Comparison of ENCODE assay signal across 1 cellular context in genomic region chr7:1060315-1061080, GRCh38.
TF ChIP-seq lines count a peak whose summit lies in the region.

No MANE protein-coding gene starts in this region.

TF ChIP-seq in GM12878, 131 proteins besides CTCF, POLR2A, EP300 and RAD21 (continued from another document and continues in another):
- TF ChIP-seq CUX1 (IDR thresholded peaks at IDR 0.05; ENCODE audit: insufficient replicate concordance, low read depth, low read length) (no peak), WRNIP1 (IDR thresholded peaks at IDR 0.05; ENCODE audit: borderline replicate concordance, low read depth, low read length) (no peak), PAX5 (IDR thresholded peaks at IDR 0.05; ENCODE audit: borderline replicate concordance, low read depth, low read length) (0 out of 2 replicates have a peak, but pooled peaks have one; percentile 6), SMAD1 (IDR thresholded peaks at IDR 0.05; ENCODE audit: low read depth, partially characterized antibody) (no peak), PAX8 (IDR thresholded peaks at IDR 0.05) (no peak), SREBF1 (IDR thresholded peaks at IDR 0.05; ENCODE audit: low read length) (no peak), RELA (IDR thresholded peaks at IDR 0.05; ENCODE audit: borderline replicate concordance, partially characterized antibody) (no peak), TCF3 (IDR thresholded peaks at IDR 0.05; ENCODE audit: borderline replicate concordance, insufficient read depth, low read depth, low read length) (no peak), USF2 (IDR thresholded peaks at IDR 0.05; ENCODE audit: borderline replicate concordance, low read depth, low read length) (peak; percentile 33), ZBED1 (IDR thresholded peaks at IDR 0.05; ENCODE audit: borderline replicate concordance) (no peak), BCLAF1 (IDR thresholded peaks at IDR 0.05) (no peak), MEF2B (IDR thresholded peaks at IDR 0.05; ENCODE audit: partially characterized antibody, poor library complexity, severe bottlenecking) (peak; percentile 84), EZH2 (IDR thresholded peaks at IDR 0.05; ENCODE audit: borderline replicate concordance, control insufficient read depth, low read depth, low read length) (no peak), RFX5 (IDR thresholded peaks at IDR 0.05; ENCODE audit: low read depth, low read length) (no peak), STAT1 (conservative IDR thresholded peaks at IDR 0.05) (no peak), RB1 (IDR thresholded peaks at IDR 0.05; ENCODE audit: borderline replicate concordance) (no peak), ATF7 (IDR thresholded peaks at IDR 0.05; ENCODE audit: low read depth) (no peak), SREBF2 (IDR thresholded peaks at IDR 0.05; ENCODE audit: low read length) (no peak), SPI1 (IDR thresholded peaks at IDR 0.05; ENCODE audit: borderline replicate concordance, insufficient read depth, low read depth, low read length) (peak; percentile 49; the same call in 1 of the 2 replicates), MTA3 (IDR thresholded peaks at IDR 0.05; ENCODE audit: borderline replicate concordance, low read length) (no peak), HDGF (IDR thresholded peaks at IDR 0.05) (no peak), CBX3 (IDR thresholded peaks at IDR 0.05; ENCODE audit: borderline replicate concordance, low read depth) (no peak), ZNF274 (IDR thresholded peaks at IDR 0.05; ENCODE audit: insufficient read depth, insufficient read length) (no peak), ESRRA (IDR thresholded peaks at IDR 0.05; ENCODE audit: low read length) (no peak), JUND (IDR thresholded peaks at IDR 0.05; ENCODE audit: low read depth, low read length) (no peak), FOS (IDR thresholded peaks at IDR 0.05; ENCODE audit: borderline replicate concordance, extremely low read depth, insufficient read length) (no peak), MAX (IDR thresholded peaks at IDR 0.05; ENCODE audit: low read depth, low read length) (no peak), ZNF24 (IDR thresholded peaks at IDR 0.05) (no peak), PBX3 (IDR thresholded peaks at IDR 0.05; ENCODE audit: insufficient replicate concordance, low read depth, low read length) (no peak), CHD4 (IDR thresholded peaks at IDR 0.05) (no peak), POLR2AphosphoS5 (IDR thresholded peaks at IDR 0.05; ENCODE audit: low read length) (0 out of 2 replicates have a peak, but pooled peaks have one; percentile 9), CEBPZ (IDR thresholded peaks at IDR 0.05; ENCODE audit: low read depth, low read length) (no peak), IRF4 (IDR thresholded peaks at IDR 0.05; ENCODE audit: low read depth, low read length) (0 out of 2 replicates have a peak, but pooled peaks have one; percentile 7), NFXL1 (IDR thresholded peaks at IDR 0.05; ENCODE audit: borderline replicate concordance) (no peak), SIX5 (IDR thresholded peaks at IDR 0.05; ENCODE audit: low read depth, low read length, severe bottlenecking) (no peak), MTA2 (IDR thresholded peaks at IDR 0.05; ENCODE audit: low read depth) (0 out of 2 replicates have a peak, but pooled peaks have one; percentile 8), BHLHE40 (IDR thresholded peaks at IDR 0.05; ENCODE audit: borderline replicate concordance in 1 of 2, low read depth in 2 of 2, low read length in 1 of 2) (peak; percentile 85 to 89), IKZF1 (conservative IDR thresholded peaks at IDR 0.05) (0 out of 2 replicates have a peak, but pooled peaks have one; percentile 51), GABPA (IDR thresholded peaks at IDR 0.05; ENCODE audit: low read depth) (no peak), ASH2L (IDR thresholded peaks at IDR 0.05; ENCODE audit: borderline replicate concordance, low read depth) (no peak), NFYA (IDR thresholded peaks at IDR 0.05; ENCODE audit: borderline replicate concordance, low read depth, low read length) (no peak), SRF (IDR thresholded peaks at IDR 0.05; ENCODE audit: low read depth in 2 of 2, low read length in 2 of 2) (no peak), ZNF384 (IDR thresholded peaks at IDR 0.05; ENCODE audit: borderline replicate concordance, low read depth, low read length) (no peak)
- TF ChIP-seq, protein P1, sequence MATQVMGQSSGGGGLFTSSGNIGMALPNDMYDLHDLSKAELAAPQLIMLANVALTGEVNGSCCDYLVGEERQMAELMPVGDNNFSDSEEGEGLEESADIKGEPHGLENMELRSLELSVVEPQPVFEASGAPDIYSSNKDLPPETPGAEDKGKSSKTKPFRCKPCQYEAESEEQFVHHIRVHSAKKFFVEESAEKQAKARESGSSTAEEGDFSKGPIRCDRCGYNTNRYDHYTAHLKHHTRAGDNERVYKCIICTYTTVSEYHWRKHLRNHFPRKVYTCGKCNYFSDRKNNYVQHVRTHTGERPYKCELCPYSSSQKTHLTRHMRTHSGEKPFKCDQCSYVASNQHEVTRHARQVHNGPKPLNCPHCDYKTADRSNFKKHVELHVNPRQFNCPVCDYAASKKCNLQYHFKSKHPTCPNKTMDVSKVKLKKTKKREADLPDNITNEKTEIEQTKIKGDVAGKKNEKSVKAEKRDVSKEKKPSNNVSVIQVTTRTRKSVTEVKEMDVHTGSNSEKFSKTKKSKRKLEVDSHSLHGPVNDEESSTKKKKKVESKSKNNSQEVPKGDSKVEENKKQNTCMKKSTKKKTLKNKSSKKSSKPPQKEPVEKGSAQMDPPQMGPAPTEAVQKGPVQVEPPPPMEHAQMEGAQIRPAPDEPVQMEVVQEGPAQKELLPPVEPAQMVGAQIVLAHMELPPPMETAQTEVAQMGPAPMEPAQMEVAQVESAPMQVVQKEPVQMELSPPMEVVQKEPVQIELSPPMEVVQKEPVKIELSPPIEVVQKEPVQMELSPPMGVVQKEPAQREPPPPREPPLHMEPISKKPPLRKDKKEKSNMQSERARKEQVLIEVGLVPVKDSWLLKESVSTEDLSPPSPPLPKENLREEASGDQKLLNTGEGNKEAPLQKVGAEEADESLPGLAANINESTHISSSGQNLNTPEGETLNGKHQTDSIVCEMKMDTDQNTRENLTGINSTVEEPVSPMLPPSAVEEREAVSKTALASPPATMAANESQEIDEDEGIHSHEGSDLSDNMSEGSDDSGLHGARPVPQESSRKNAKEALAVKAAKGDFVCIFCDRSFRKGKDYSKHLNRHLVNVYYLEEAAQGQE (IDR thresholded peaks at IDR 0.05; ENCODE audit: low read depth, low read length): no peak
- TF ChIP-seq, protein P2, sequence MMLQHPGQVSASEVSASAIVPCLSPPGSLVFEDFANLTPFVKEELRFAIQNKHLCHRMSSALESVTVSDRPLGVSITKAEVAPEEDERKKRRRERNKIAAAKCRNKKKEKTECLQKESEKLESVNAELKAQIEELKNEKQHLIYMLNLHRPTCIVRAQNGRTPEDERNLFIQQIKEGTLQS (IDR thresholded peaks at IDR 0.05; ENCODE audit: borderline replicate concordance, extremely low read depth, low read depth, low read length): no peak
- TF ChIP-seq, protein P3, sequence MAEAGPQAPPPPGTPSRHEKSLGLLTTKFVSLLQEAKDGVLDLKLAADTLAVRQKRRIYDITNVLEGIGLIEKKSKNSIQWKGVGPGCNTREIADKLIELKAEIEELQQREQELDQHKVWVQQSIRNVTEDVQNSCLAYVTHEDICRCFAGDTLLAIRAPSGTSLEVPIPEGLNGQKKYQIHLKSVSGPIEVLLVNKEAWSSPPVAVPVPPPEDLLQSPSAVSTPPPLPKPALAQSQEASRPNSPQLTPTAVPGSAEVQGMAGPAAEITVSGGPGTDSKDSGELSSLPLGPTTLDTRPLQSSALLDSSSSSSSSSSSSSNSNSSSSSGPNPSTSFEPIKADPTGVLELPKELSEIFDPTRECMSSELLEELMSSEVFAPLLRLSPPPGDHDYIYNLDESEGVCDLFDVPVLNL (IDR thresholded peaks at IDR 0.05; ENCODE audit: low read depth, low read length): no peak
